8 cellular contexts compared by ENCODE assay signal in the genomic region with DNA sequence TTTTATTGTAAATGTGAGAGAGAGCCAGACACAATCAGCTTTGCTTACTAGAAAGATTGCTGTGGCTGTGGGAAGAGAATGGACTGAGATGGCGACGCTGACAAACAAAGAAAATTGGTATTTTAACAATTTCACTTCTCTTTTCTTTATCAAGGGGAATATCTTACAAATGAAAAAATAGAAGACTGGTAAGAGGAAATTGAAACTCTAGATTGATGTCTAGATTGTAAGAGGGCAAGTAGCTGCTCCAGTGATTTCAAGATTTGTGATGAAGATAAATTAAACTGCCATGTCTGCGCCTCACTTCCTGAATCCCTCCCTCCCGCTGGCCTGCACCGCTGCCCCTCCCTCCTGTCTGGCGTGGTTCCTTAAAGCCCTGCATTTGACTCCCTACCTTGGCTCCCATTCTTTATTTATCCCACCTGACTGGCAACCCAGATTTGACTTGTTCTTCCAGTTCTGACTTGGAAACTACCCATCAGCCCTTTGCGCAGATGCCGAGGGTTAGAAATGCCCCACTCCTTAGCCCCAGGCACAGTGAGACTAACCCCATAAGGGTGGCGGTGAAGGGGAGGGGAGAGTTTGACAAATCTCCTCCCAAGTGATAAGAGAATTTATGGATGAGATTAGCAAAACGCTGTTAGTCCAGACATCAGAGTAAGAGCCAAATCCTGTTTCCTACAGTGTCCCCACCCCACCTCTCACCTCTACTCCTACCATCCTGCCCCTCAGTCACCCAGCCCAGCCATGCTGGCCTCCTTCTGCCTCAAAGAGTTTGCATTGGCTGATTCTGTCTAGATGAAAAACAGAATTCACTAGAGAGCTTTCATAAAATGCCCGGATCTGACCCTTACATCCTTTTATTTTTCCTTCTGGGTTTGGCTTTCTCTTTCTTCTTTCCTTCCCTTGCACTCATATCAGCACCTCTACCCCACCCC.
DNase-seq lines count a peak whose midpoint lies in the region; ATAC-seq and TF ChIP-seq lines count a peak whose summit lies in the region.

No MANE protein-coding gene starts in this region.

- H3K4me1 ChIP-seq in duodenal mucosa (ENCODE audit: control insufficient read depth in 1 of 2, insufficient read depth in 2 of 2, low read length in 2 of 2), result peaks cover 10 to 13% of the 10 kb centered on the region in 2 donors
- H3K4me1 ChIP-seq in trophoblast cell (ENCODE audit: control insufficient read depth in 1 of 2, insufficient read depth in 2 of 2, low read length in 2 of 2), result peaks cover 4 to 10% of the 10 kb centered on the region in 2 experiments
- no peaks in the 10 kb centered on the region for H3K4me1 ChIP-seq in thyroid gland

- H2BK120ac ChIP-seq in trophoblast cell (ENCODE audit: insufficient read depth, low read length, poor library complexity), result peak overlapping the region; percentile 88

- H3K36me3 ChIP-seq in duodenal mucosa (ENCODE audit: control insufficient read depth in 1 of 2, insufficient read depth in 2 of 2, low read length in 2 of 2) (no peaks in the 10 kb centered on the region), trophoblast cell (ENCODE audit: control insufficient read depth in 1 of 2, insufficient read depth in 2 of 2, low read length in 2 of 2) (no peaks in the 10 kb centered on the region), thyroid gland (no peaks in the 10 kb centered on the region)

- no peak for TF ChIP-seq CTCF in thyroid gland (IDR thresholded peaks at IDR 0.05)

- no CpG with 5 or more reads among the region's 11 CpGs for WGBS in trophoblast cell (ENCODE audit: extremely low coverage, insufficient coverage, insufficient read length)
- WGBS in thyroid gland, 2 donors, result 65 to 68% methylated on average over 11 of the region's 11 CpGs

- H2AK5ac ChIP-seq in trophoblast cell (ENCODE audit: low read length), result no peak overlapping the region

- peak overlapping the region; percentile 68 for H4K12ac ChIP-seq in trophoblast cell (ENCODE audit: low read depth, low read length)

- H3K4me3 ChIP-seq in duodenal mucosa (ENCODE audit: low read depth in 1 of 2, low read length in 2 of 2) (peak overlapping the region; percentile 43 to 47), trophoblast cell (ENCODE audit: low read depth, low read length) (no peak overlapping the region), thyroid gland (replicated peaks in 1 of 3) (no peak overlapping the region)

- no peaks in the 10 kb centered on the region for H3K27me3 ChIP-seq in duodenal mucosa (ENCODE audit: control insufficient read depth in 1 of 2, insufficient read depth in 2 of 2, low read length in 2 of 2)
- no peaks in the 10 kb centered on the region for H3K27me3 ChIP-seq in trophoblast cell (ENCODE audit: insufficient read depth, low read length)
- H3K27me3 ChIP-seq in thyroid gland, result no peaks in the 10 kb centered on the region

- H3K14ac ChIP-seq in trophoblast cell (ENCODE audit: low read length), result peak overlapping the region; percentile 66

- peaks cover 7 to 16% of the 10 kb centered on the region in 2 donors for H3K9me3 ChIP-seq in duodenal mucosa (ENCODE audit: control insufficient read depth in 1 of 2, low read length in 2 of 2)
- peaks cover 6% of the 10 kb centered on the region for H3K9me3 ChIP-seq in trophoblast cell (ENCODE audit: insufficient read depth, low read depth, low read length)
- no peaks in the 10 kb centered on the region for H3K9me3 ChIP-seq in thyroid gland

- peaks cover 22% of the 10 kb centered on the region for H3K79me1 ChIP-seq in trophoblast cell (ENCODE audit: low read length)

- H2AFZ ChIP-seq in trophoblast cell (ENCODE audit: insufficient read depth, low read length, poor library complexity), result peak overlapping the region; percentile 12

- H2BK12ac ChIP-seq in trophoblast cell (ENCODE audit: low read length), result peak overlapping the region; percentile 97

- peak overlapping the region; percentile 54 for H3K4me2 ChIP-seq in trophoblast cell (ENCODE audit: low read length)

- TF ChIP-seq POLR2A in thyroid gland (IDR thresholded peaks at IDR 0.05), result no peak

- H3K27ac ChIP-seq in duodenal mucosa (ENCODE audit: low read depth, low read length), result no peak overlapping the region
- peak overlapping the region; percentile 95 for H3K27ac ChIP-seq in trophoblast cell (ENCODE audit: low read depth, low read length)
- no peak overlapping the region for H3K27ac ChIP-seq in thyroid gland

- peak overlapping the region in 1 of 2 donors; percentile 34 for H3K9ac ChIP-seq in duodenal mucosa (ENCODE audit: low read depth in 1 of 2, low read length in 2 of 2)
- H3K9ac ChIP-seq in trophoblast cell (ENCODE audit: low read length), result no peak overlapping the region

- H3K23ac ChIP-seq in trophoblast cell (ENCODE audit: low read length), result no peak overlapping the region

- H3K18ac ChIP-seq in trophoblast cell (ENCODE audit: low read length), result no peak overlapping the region

- H4K8ac ChIP-seq in trophoblast cell (ENCODE audit: low read depth, low read length), result peak overlapping the region; percentile 64

- peak overlapping the region; percentile 93 for H4K91ac ChIP-seq in trophoblast cell (ENCODE audit: low read depth, low read length)

- H2BK5ac ChIP-seq in trophoblast cell (ENCODE audit: low read depth, low read length, poor library complexity), result peak overlapping the region; percentile 96

- H3K79me2 ChIP-seq in trophoblast cell (ENCODE audit: control insufficient read depth, insufficient read depth, low read length, poor library complexity), result no peaks in the 10 kb centered on the region

- no peak for DNase-seq in activated CD4-positive, CD25-positive, alpha-beta regulatory T cell treated with anti-CD3 and anti-CD28 coated beads, Interleukin-2, amount 50 U/mL, for 72 hours
- DNase-seq in NOMO-1 treated with DMSO at 0.1 percent for 48 hours (lab: John Stamatoyannopoulos, UW; ENCODE audit: unreplicated experiment) (peak; percentile 75), trophoblast cell (peak; percentile 97 to 99), thyroid gland (no peak)
- DNase-seq in stimulated activated CD4-positive, alpha-beta T cell treated with anti-CD3 and anti-CD28 coated beads, Interleukin-12 subunit alpha, Interleukin-12 subunit beta, amount 100 ng/mL, for 4 hours, result no peak

- peak; percentile 24 to 37 for ATAC-seq in activated CD4-positive, CD25-positive, alpha-beta regulatory T cell treated with anti-CD3 and anti-CD28 coated beads, Interleukin-2, amount 50 U/mL, for 24 hours
- peak; percentile 36 for ATAC-seq in HG02943 (IDR thresholded peaks at IDR 0.05; ENCODE audit: low read depth, unreplicated experiment)

- peak overlapping the region; percentile 58 for H3K4ac ChIP-seq in trophoblast cell (ENCODE audit: low read depth, low read length)

- intact Hi-C loops in thyroid gland (cut with DNase I), result no loop called here

Comparison
In these comparisons a context has a peak if more than half of its experiments do, and no peak if none do; other contexts are left out.
1. DNase-seq: peak in NOMO-1 treated with DMSO at 0.1 percent for 48 hours (single experiment) and trophoblast cell (2 of 2); none in activated CD4-positive, CD25-positive, alpha-beta regulatory T cell treated with anti-CD3 and anti-CD28 coated beads, Interleukin-2, amount 50 U/mL, for 72 hours (single experiment), stimulated activated CD4-positive, alpha-beta T cell treated with anti-CD3 and anti-CD28 coated beads, Interleukin-12 subunit alpha, Interleukin-12 subunit beta, amount 100 ng/mL, for 4 hours (single experiment) and thyroid gland (0 of 2).
2. H3K4me3 ChIP-seq: peak in duodenal mucosa (2 of 2); none in trophoblast cell (single experiment) and thyroid gland (0 of 3).